Comparison of ENCODE assay signal across 14 cellular contexts in the genomic region with DNA sequence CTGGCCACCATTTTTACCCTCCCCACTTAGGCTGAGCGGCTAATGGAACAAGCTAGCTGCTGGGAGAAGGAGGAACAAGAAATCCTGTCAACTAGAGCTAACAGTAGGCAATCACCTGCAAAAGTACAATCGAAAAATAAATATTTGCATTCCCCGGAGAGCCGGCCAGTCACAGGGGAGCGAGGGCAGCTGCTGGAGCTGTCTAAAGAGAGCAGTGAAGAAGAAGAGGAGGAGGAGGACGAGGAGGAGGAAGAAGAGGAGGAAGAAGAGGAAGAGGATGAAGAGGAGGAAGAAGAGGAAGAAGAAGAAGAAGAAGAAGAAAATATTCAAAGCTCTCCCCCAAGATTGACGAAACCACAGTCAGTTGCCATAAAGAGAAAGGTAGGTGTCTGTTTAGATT.
DNase-seq lines count a peak whose midpoint lies in the region; ATAC-seq, FAIRE-seq and TF ChIP-seq lines count a peak whose summit lies in the region.
"Had no signal": no experiment of that assay in that cellular context is flagged by ENCODE, and none has a peak within 500 bp of the region (broad histone marks: within the 10 kb centered on the region; RNA-seq: fewer than 3 reads in every experiment).

No MANE protein-coding gene starts in this region.

- POLR2A ChIA-PET in WTC11 (lab: Charles Lee) = no interaction called here

- intact Hi-C loops in pancreas (cut with DNase I) = no loop called here

- no peaks in the 10 kb centered on the region for H3K27me3 ChIP-seq in pancreas
- H3K27me3 ChIP-seq: foreskin keratinocyte had no signal

- WGBS in pancreas, 2 donors = 14 to 15% methylated on average over 7 of the region's 7 CpGs

- peak; percentile 18 for DNase-seq in NCI-H2171 treated with DMSO at 0.1 percent for 48 hours (lab: John Stamatoyannopoulos, UW)
- no peak for DNase-seq in NCI-H2171 (lab: John Stamatoyannopoulos, UW)
- DNase-seq in NCI-H1417 (lab: John Stamatoyannopoulos, UW) = peak; percentile 25 to 88 (median 65)
- no peak for DNase-seq in WTC11 (ENCODE audit: low spot score)
- peak in 4 of 6 donors; percentile 51 to 76 (median 64) for DNase-seq in pancreas
- no peak for DNase-seq in medulla oblongata (ENCODE audit: extremely low spot score)
- DNase-seq: activated naive CD4-positive, alpha-beta T cell; cortex of kidney; left ventricle myocardium superior had no signal

- peak overlapping the region in 3 of 4 donors; percentile 12 to 76 (median 61) for H3K27ac ChIP-seq in pancreas
- H3K27ac ChIP-seq: foreskin keratinocyte, RWPE1 had no signal

- no peaks in the 10 kb centered on the region for H3K9me3 Mint-ChIP-seq in WTC11

- TF ChIP-seq CTCF in WTC11 (IDR thresholded peaks at IDR 0.05) (no peak), pancreas (IDR thresholded peaks at IDR 0.05) (no peak)

- peaks cover 20% of the 10 kb centered on the region for H3K36me3 Mint-ChIP-seq in WTC11

- no peak overlapping the region for H3K4me3 Mint-ChIP-seq in WTC11

- H3K9me3 ChIP-seq in pancreas = no peaks in the 10 kb centered on the region

- peaks cover 19% of the 10 kb centered on the region for H3K4me1 Mint-ChIP-seq in WTC11

- peaks cover 0 to 14% (median 0%) of the 10 kb centered on the region in 3 donors for H3K36me3 ChIP-seq in pancreas

- no peaks in the 10 kb centered on the region for H3K27me3 Mint-ChIP-seq in WTC11 (ENCODE audit: low read depth)

- CTCF ChIA-PET in WTC11 (lab: Charles Lee) = interaction anchor here (0.9 to 2.8 kb wide), 5 partner anchors 13 to 213 kb away, joined by 3 to 8 read pairs (median 4); partner anchors contain the start of gene COMTD1

- H3K4me3 ChIP-seq in pancreas = peak overlapping the region in 2 of 4 donors; percentile 17 to 24

- H3K27ac Mint-ChIP-seq in WTC11 = peak overlapping the region; percentile 68; the same call in 1 of the 2 replicates

- H3K4me1 ChIP-seq in pancreas = peaks cover 6 to 40% (median 16%) of the 10 kb centered on the region in 3 donors
- H3K4me1 ChIP-seq: foreskin keratinocyte had no signal

- ATAC-seq in WTC11 (no peak), pancreas (peak; percentile 89 to 92 (median 90)), HG03039 (IDR thresholded peaks at IDR 0.05; ENCODE audit: unreplicated experiment) (no peak), GM21529 (IDR thresholded peaks at IDR 0.05; ENCODE audit: unreplicated experiment) (no peak)

- FAIRE-seq in pancreas (lab: Jason Lieb, UNC) = no peak
- FAIRE-seq: A204.1 had no signal

TF ChIP-seq in WTC11, 78 proteins besides CTCF, POLR2A, EP300 and RAD21:
- no peak for TF ChIP-seq ZNF232 (CRISPR knock-in tag; IDR thresholded peaks at IDR 0.05)
- no peak for TF ChIP-seq SMAD3 (CRISPR knock-in tag; IDR thresholded peaks at IDR 0.05; ENCODE audit: borderline replicate concordance)
- TF ChIP-seq, protein P1, sequence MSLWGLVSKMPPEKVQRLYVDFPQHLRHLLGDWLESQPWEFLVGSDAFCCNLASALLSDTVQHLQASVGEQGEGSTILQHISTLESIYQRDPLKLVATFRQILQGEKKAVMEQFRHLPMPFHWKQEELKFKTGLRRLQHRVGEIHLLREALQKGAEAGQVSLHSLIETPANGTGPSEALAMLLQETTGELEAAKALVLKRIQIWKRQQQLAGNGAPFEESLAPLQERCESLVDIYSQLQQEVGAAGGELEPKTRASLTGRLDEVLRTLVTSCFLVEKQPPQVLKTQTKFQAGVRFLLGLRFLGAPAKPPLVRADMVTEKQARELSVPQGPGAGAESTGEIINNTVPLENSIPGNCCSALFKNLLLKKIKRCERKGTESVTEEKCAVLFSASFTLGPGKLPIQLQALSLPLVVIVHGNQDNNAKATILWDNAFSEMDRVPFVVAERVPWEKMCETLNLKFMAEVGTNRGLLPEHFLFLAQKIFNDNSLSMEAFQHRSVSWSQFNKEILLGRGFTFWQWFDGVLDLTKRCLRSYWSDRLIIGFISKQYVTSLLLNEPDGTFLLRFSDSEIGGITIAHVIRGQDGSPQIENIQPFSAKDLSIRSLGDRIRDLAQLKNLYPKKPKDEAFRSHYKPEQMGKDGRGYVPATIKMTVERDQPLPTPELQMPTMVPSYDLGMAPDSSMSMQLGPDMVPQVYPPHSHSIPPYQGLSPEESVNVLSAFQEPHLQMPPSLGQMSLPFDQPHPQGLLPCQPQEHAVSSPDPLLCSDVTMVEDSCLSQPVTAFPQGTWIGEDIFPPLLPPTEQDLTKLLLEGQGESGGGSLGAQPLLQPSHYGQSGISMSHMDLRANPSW (CRISPR knock-in tag; conservative IDR thresholded peaks at IDR 0.05; ENCODE audit: low read depth) = no peak
- no peak for TF ChIP-seq E2F4 (CRISPR knock-in tag; IDR thresholded peaks at IDR 0.05; ENCODE audit: borderline replicate concordance, low read depth)
- no peak for TF ChIP-seq TEAD1 (CRISPR knock-in tag; IDR thresholded peaks at IDR 0.05)

Comparison
In these comparisons a context has a peak if more than half of its experiments do, and no peak if none do; other contexts are left out.
1. DNase-seq: peak in NCI-H2171 treated with DMSO at 0.1 percent for 48 hours (single experiment), NCI-H1417 (3 of 3) and pancreas (4 of 6); none in NCI-H2171 (single experiment), WTC11 (single experiment) and medulla oblongata (single experiment).
2. ATAC-seq: peak in pancreas (4 of 4); none in WTC11 (single experiment), HG03039 (single experiment) and GM21529 (single experiment).